In genomic region chr7:156438011-156438410, GRCh38 we compare ENCODE assay signal across 14 cellular contexts.
DNase-seq lines count a peak whose midpoint lies in the region; ATAC-seq lines count a peak whose summit lies in the region.
"Had no signal": no experiment of that assay in that cellular context is flagged by ENCODE, and none has a peak within 500 bp of the region (broad histone marks: within the 10 kb centered on the region; RNA-seq: fewer than 3 reads in every experiment).

No MANE protein-coding gene starts in this region.

- ATAC-seq in HG03469 (IDR thresholded peaks at IDR 0.05; ENCODE audit: unreplicated experiment) = no peak
- ATAC-seq: CD8-positive, alpha-beta T cell; GM23338 had no signal

- DNase-seq in NCI-H1105 treated with DMSO at 0.1 percent for 48 hours (lab: John Stamatoyannopoulos, UW) (peak; percentile 21), NCI-H1105 (lab: John Stamatoyannopoulos, UW) (no peak), DMS79 treated with DMSO at 0.1 percent for 48 hours (lab: John Stamatoyannopoulos, UW) (peak; percentile 72), NCI-H526 (lab: John Stamatoyannopoulos, UW) (peak; percentile 70), foreskin melanocyte (peak; percentile 84), middle frontal gyrus (ENCODE audit: extremely low spot score, low spot score) (no peak)
- no peak for DNase-seq in stimulated activated CD4-positive, alpha-beta T cell treated with anti-CD3 and anti-CD28 coated beads, Interleukin-4, amount 100 ng/mL, for 4 hours
- DNase-seq: Caco-2, DND-41, GDM1, H7 had no signal

Comparison
In these comparisons a context has a peak if more than half of its experiments do, and no peak if none do; other contexts are left out.
1. DNase-seq: peak in NCI-H1105 treated with DMSO at 0.1 percent for 48 hours (single experiment), DMS79 treated with DMSO at 0.1 percent for 48 hours (single experiment), NCI-H526 (2 of 2) and foreskin melanocyte (single experiment); none in NCI-H1105 (single experiment), middle frontal gyrus (single experiment) and stimulated activated CD4-positive, alpha-beta T cell treated with anti-CD3 and anti-CD28 coated beads, Interleukin-4, amount 100 ng/mL, for 4 hours (0 of 2).